In genomic region chr2:9234680-9235387, GRCh38 we compare ENCODE assay signal across 9 cellular contexts. TPM values are rescaled to one million over a fixed set of nuclear protein-coding genes. Genes with fewer than 3 reads are reported as not detected.
A peak's percentile ranks its signal among the peaks of the same experiment; 100 is the strongest.
DNase-seq lines count a peak whose midpoint lies in the region; ATAC-seq lines count a peak whose summit lies in the region.
"Had no signal": no experiment of that assay in that cellular context is flagged by ENCODE, and none has a peak within 500 bp of the region (broad histone marks: within the 10 kb centered on the region; RNA-seq: fewer than 3 reads in every experiment).

No MANE protein-coding gene starts in this region.

- CTCF ChIA-PET in activated CD4-positive, alpha-beta memory T cell treated with anti-CD3 and anti-CD28 coated beads, Interleukin-2, amount 10 ng/mL, durations not matched to agents 7 days and 5 days (lab: Charles Lee), result no interaction called here

- H3K36me3 ChIP-seq in stomach smooth muscle (ENCODE audit: control insufficient read depth in 2 of 2, insufficient read depth in 2 of 2, low read length in 2 of 2), result no peaks in the 10 kb centered on the region

- no peaks in the 10 kb centered on the region for H3K36me3 Mint-ChIP-seq in activated CD4-positive, alpha-beta memory T cell treated with anti-CD3 and anti-CD28 coated beads, Interleukin-2, amount 10 ng/mL, durations not matched to agents 7 days and 5 days (ENCODE audit: low read depth)
- H3K36me3 Mint-ChIP-seq in natural killer cell treated with Interleukin-12 subunit alpha and Interleukin-12 subunit beta and Interleukin-15 and Interleukin-18, amount 100 ng/mL, for 72 hours, result no peaks in the 10 kb centered on the region

- no peaks in the 10 kb centered on the region for H3K9me3 Mint-ChIP-seq in activated CD4-positive, alpha-beta memory T cell treated with anti-CD3 and anti-CD28 coated beads, Interleukin-2, amount 10 ng/mL, durations not matched to agents 7 days and 5 days
- H3K9me3 Mint-ChIP-seq in natural killer cell treated with Interleukin-12 subunit alpha and Interleukin-12 subunit beta and Interleukin-15 and Interleukin-18, amount 100 ng/mL, for 72 hours, result no peaks in the 10 kb centered on the region

- peaks cover 10% of the 10 kb centered on the region for H3K4me1 Mint-ChIP-seq in activated CD4-positive, alpha-beta memory T cell treated with anti-CD3 and anti-CD28 coated beads, Interleukin-2, amount 10 ng/mL, durations not matched to agents 7 days and 5 days
- H3K4me1 Mint-ChIP-seq in natural killer cell treated with Interleukin-12 subunit alpha and Interleukin-12 subunit beta and Interleukin-15 and Interleukin-18, amount 100 ng/mL, for 72 hours (ENCODE audit: low read depth in 2 of 2), result no peaks in the 10 kb centered on the region

- no peaks in the 10 kb centered on the region for H3K27me3 ChIP-seq in stomach smooth muscle (ENCODE audit: control insufficient read depth in 1 of 2, insufficient read depth in 2 of 2, low read length in 2 of 2)

- peak; percentile 96 for DNase-seq in HS-5 (ENCODE audit: low read depth)
- peak; percentile 47 for DNase-seq in amniotic stem cell (lab: John Stamatoyannopoulos, UW)
- DNase-seq in iris pigment epithelial cell (ENCODE audit: low read depth), result peak; percentile 95
- no peak for DNase-seq in activated CD4-positive, alpha-beta memory T cell treated with anti-CD3 and anti-CD28 coated beads, Interleukin-2, amount 10 ng/mL, durations not matched to agents 7 days and 5 days
- DNase-seq in GM19240 (ENCODE audit: insufficient read length, low spot score), result no peak
- no peak for DNase-seq in natural killer cell treated with Interleukin-12 subunit alpha and Interleukin-12 subunit beta and Interleukin-15 and Interleukin-18, amount 100 ng/mL, for 72 hours (ENCODE audit: low spot score)
- DNase-seq: stimulated activated CD4-positive, alpha-beta T cell treated with anti-CD3 and anti-CD28 coated beads, Interleukin-15, amount 100 ng/mL, for 24 hours had no signal

- peaks cover 69% of the 10 kb centered on the region for H3K4me1 ChIP-seq in stomach smooth muscle (ENCODE audit: control insufficient read depth, insufficient read depth, low read length)

- no peak overlapping the region for H3K27ac Mint-ChIP-seq in activated CD4-positive, alpha-beta memory T cell treated with anti-CD3 and anti-CD28 coated beads, Interleukin-2, amount 10 ng/mL, durations not matched to agents 7 days and 5 days
- peak overlapping the region in 1 of 2 donors; percentile 35 for H3K27ac Mint-ChIP-seq in natural killer cell treated with Interleukin-12 subunit alpha and Interleukin-12 subunit beta and Interleukin-15 and Interleukin-18, amount 100 ng/mL, for 72 hours

- no peak for ATAC-seq in natural killer cell treated with Interleukin-12 subunit alpha and Interleukin-12 subunit beta and Interleukin-15 and Interleukin-18, amount 100 ng/mL, for 72 hours
- no peak for ATAC-seq in HG03442 (IDR thresholded peaks at IDR 0.05; ENCODE audit: unreplicated experiment)

- no peak overlapping the region for H3K4me3 Mint-ChIP-seq in activated CD4-positive, alpha-beta memory T cell treated with anti-CD3 and anti-CD28 coated beads, Interleukin-2, amount 10 ng/mL, durations not matched to agents 7 days and 5 days
- H3K4me3 Mint-ChIP-seq in natural killer cell treated with Interleukin-12 subunit alpha and Interleukin-12 subunit beta and Interleukin-15 and Interleukin-18, amount 100 ng/mL, for 72 hours, result no peak overlapping the region

- POLR2A ChIA-PET in activated CD4-positive, alpha-beta memory T cell treated with anti-CD3 and anti-CD28 coated beads, Interleukin-2, amount 10 ng/mL, durations not matched to agents 7 days and 5 days (lab: Charles Lee), result no interaction called here

- peak overlapping the region in 1 of 2 donors; percentile 35 for H3K4me3 ChIP-seq in stomach smooth muscle (ENCODE audit: low read length in 2 of 2)

- H3K27me3 Mint-ChIP-seq in activated CD4-positive, alpha-beta memory T cell treated with anti-CD3 and anti-CD28 coated beads, Interleukin-2, amount 10 ng/mL, durations not matched to agents 7 days and 5 days, result peaks cover 28% of the 10 kb centered on the region
- H3K27me3 Mint-ChIP-seq in natural killer cell treated with Interleukin-12 subunit alpha and Interleukin-12 subunit beta and Interleukin-15 and Interleukin-18, amount 100 ng/mL, for 72 hours, result peaks cover 15 to 26% of the 10 kb centered on the region in 2 donors

- H3K9ac ChIP-seq in stomach smooth muscle (ENCODE audit: low read length in 2 of 2), result no peak overlapping the region

- no peaks in the 10 kb centered on the region for H3K9me3 ChIP-seq in stomach smooth muscle (ENCODE audit: control insufficient read depth in 2 of 2, low read length in 2 of 2)

- H3K27ac ChIP-seq in stomach smooth muscle (ENCODE audit: low read length), result peak overlapping the region; percentile 6

RNA-seq across cellular contexts. Expression of gene ASAP2, which starts 28.2 kb away (rescaled TPM):
- total RNA-seq in activated CD4-positive, alpha-beta memory T cell treated with anti-CD3 and anti-CD28 coated beads, Interleukin-2, amount 10 ng/mL, durations not matched to agents 7 days and 5 days, result under 1 TPM; 0.25 to 0.71 TPM
- not detected for total RNA-seq in natural killer cell treated with Interleukin-12 subunit alpha and Interleukin-12 subunit beta and Interleukin-15 and Interleukin-18, amount 100 ng/mL, for 72 hours

Comparison
In these comparisons a context has a peak if more than half of its experiments do, and no peak if none do; other contexts are left out.
1. DNase-seq: peak in HS-5 (single experiment), amniotic stem cell (single experiment) and iris pigment epithelial cell (single experiment); none in activated CD4-positive, alpha-beta memory T cell treated with anti-CD3 and anti-CD28 coated beads, Interleukin-2, amount 10 ng/mL, durations not matched to agents 7 days and 5 days (single experiment), GM19240 (single experiment) and natural killer cell treated with Interleukin-12 subunit alpha and Interleukin-12 subunit beta and Interleukin-15 and Interleukin-18, amount 100 ng/mL, for 72 hours (single experiment).